Comparison of ENCODE assay signal across 1 cellular context in the genomic region with DNA sequence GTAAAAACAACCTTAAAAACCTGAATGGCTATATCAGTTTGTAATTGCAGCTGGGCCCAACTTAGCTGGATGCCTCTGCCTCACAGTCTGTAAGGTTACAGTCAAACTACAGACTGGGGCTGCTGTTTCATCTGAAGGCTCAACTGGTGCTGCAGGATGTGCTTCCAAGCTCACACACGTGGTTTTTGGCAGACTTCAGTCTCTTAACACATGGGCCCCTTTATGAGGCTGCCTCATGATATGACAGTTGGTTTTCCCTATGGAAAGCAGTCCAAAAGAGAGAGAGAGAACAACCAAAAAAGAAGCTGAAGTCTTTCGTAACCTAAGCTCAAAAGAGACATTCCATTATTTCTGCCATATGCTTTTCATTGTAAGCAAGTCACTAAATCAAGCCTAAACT.
TF ChIP-seq lines count a peak whose summit lies in the region.

No MANE protein-coding gene starts in this region.

TF ChIP-seq in HepG2, 621 proteins besides CTCF, POLR2A, EP300 and RAD21:
- TF ChIP-seq, protein P1, sequence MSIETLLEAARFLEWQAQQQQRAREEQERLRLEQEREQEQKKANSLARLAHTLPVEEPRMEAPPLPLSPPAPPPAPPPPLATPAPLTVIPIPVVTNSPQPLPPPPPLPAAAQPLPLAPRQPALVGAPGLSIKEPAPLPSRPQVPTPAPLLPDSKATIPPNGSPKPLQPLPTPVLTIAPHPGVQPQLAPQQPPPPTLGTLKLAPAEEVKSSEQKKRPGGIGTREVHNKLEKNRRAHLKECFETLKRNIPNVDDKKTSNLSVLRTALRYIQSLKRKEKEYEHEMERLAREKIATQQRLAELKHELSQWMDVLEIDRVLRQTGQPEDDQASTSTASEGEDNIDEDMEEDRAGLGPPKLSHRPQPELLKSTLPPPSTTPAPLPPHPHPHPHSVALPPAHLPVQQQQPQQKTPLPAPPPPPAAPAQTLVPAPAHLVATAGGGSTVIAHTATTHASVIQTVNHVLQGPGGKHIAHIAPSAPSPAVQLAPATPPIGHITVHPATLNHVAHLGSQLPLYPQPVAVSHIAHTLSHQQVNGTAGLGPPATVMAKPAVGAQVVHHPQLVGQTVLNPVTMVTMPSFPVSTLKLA (IDR thresholded peaks at IDR 0.05): peak; percentile 88
- TF ChIP-seq ZC3H13 (CRISPR knock-in tag; IDR thresholded peaks at IDR 0.05): no peak
